8 cellular contexts compared by ENCODE assay signal in genomic region chr19:18417250-18418033, GRCh38. TPM values are rescaled to one million over a fixed set of nuclear protein-coding genes. Genes with fewer than 3 reads are reported as not detected.
A peak's percentile ranks its signal among the peaks of the same experiment; 100 is the strongest.
DNase-seq lines count a peak whose midpoint lies in the region; TF ChIP-seq lines count a peak whose summit lies in the region.

No MANE protein-coding gene starts in this region.

- H3K27me3 Mint-ChIP-seq in nephron progenitor cell (ENCODE audit: low read depth, poor library complexity) = peaks cover 10% of the 10 kb centered on the region

- no peaks in the 10 kb centered on the region for H3K9me3 Mint-ChIP-seq in nephron progenitor cell

- H3K4me1 Mint-ChIP-seq in nephron progenitor cell = peaks cover 67% of the 10 kb centered on the region

- H3K4me3 ChIP-seq in foreskin fibroblast (ENCODE audit: low read depth in 1 of 2, low read length in 2 of 2) = peak overlapping the region; percentile 45 to 49

- H3K27ac Mint-ChIP-seq in nephron progenitor cell = peak overlapping the region; percentile 97

- DNase-seq in AG08395 (ENCODE audit: low spot score) (peak; percentile 69), GM10266 (ENCODE audit: extremely low spot score) (peak; percentile 87), NCI-H226 (peak; percentile 83), foreskin fibroblast (peak; percentile 85 to 93), nephron progenitor cell (peak; percentile 78), cerebellum (ENCODE audit: low spot score) (no peak), NK-92 (lab: John Stamatoyannopoulos, UW; ENCODE audit: unreplicated experiment) (no peak)
- DNase-seq in activated CD8-positive, alpha-beta memory T cell treated with anti-CD3 and anti-CD28 coated beads, Interleukin-2, amount 50 U/mL, for 4 hours = peak; percentile 29

- H3K36me3 Mint-ChIP-seq in nephron progenitor cell (ENCODE audit: low read depth) = no peaks in the 10 kb centered on the region

- H3K4me3 Mint-ChIP-seq in nephron progenitor cell = peak overlapping the region; percentile 71

- TF ChIP-seq CTCF in GM10266 (IDR thresholded peaks at IDR 0.05; ENCODE audit: control insufficient read depth, insufficient read depth, low read depth, missing control alignments) (no peak), foreskin fibroblast (IDR thresholded peaks at IDR 0.05; ENCODE audit: low read depth, low read length) (no peak), nephron progenitor cell (IDR thresholded peaks at IDR 0.05) (no peak)

RNA-seq across cellular contexts. Expression of gene SSBP4, which starts 1.8 kb away (rescaled TPM):
- total RNA-seq in cerebellum = 32.2 TPM

RNA-seq across cellular contexts. Expression of gene LRRC25, which starts 20.0 kb away (rescaled TPM):
- 1.00 TPM for total RNA-seq in cerebellum

RNA-seq across cellular contexts. Expression of gene ISYNA1, which starts 20.5 kb away (rescaled TPM):
- total RNA-seq in cerebellum = 43.2 TPM

RNA-seq across cellular contexts. Expression of gene GDF15, which starts 31.5 kb away (rescaled TPM):
- 0.36 TPM for total RNA-seq in cerebellum

Comparison
In these comparisons a context has a peak if more than half of its experiments do, and no peak if none do; other contexts are left out.
1. DNase-seq: peak in AG08395 (single experiment), GM10266 (single experiment), NCI-H226 (single experiment), activated CD8-positive, alpha-beta memory T cell treated with anti-CD3 and anti-CD28 coated beads, Interleukin-2, amount 50 U/mL, for 4 hours (single experiment), foreskin fibroblast (2 of 2) and nephron progenitor cell (single experiment); none in cerebellum (single experiment) and NK-92 (single experiment).